1 cellular context compared by ENCODE assay signal in genomic region chr7:150388709-150389531, GRCh38.
TF ChIP-seq lines count a peak whose summit lies in the region.

No MANE protein-coding gene starts in this region.

TF ChIP-seq in HepG2, 621 proteins besides CTCF, POLR2A, EP300 and RAD21 (continued from another document and continues in another):
- TF ChIP-seq MAX (IDR thresholded peaks at IDR 0.05): peak; percentile 96
- TF ChIP-seq DMTF1 (CRISPR knock-in tag; IDR thresholded peaks at IDR 0.05): no peak
- TF ChIP-seq HNRNPLL (IDR thresholded peaks at IDR 0.05; ENCODE audit: low read depth, low read length, poor library complexity, severe bottlenecking): peak; percentile 49
- TF ChIP-seq TERF1 (CRISPR knock-in tag; IDR thresholded peaks at IDR 0.05): no peak
- no peak for TF ChIP-seq ZSCAN29 (CRISPR knock-in tag; conservative IDR thresholded peaks at IDR 0.05)
- TF ChIP-seq ATM (IDR thresholded peaks at IDR 0.05; ENCODE audit: borderline replicate concordance): no peak
- TF ChIP-seq MYNN (CRISPR knock-in tag; IDR thresholded peaks at IDR 0.05; ENCODE audit: low read depth): 0 out of 2 replicates have a peak, but pooled peaks have one; percentile 55
- TF ChIP-seq IKZF1 (IDR thresholded peaks at IDR 0.05): no peak
- 0 out of 2 replicates have a peak, but pooled peaks have one; percentile 66 for TF ChIP-seq SNAI1 (CRISPR knock-in tag; IDR thresholded peaks at IDR 0.05; ENCODE audit: borderline replicate concordance)
- 0 out of 2 replicates have a peak, but pooled peaks have one; percentile 64 for TF ChIP-seq CHCHD3 (CRISPR knock-in tag; IDR thresholded peaks at IDR 0.05)
- TF ChIP-seq ZNF263 (CRISPR knock-in tag; IDR thresholded peaks at IDR 0.05): peak; percentile 55
- no peak for TF ChIP-seq ZC3H13 (CRISPR knock-in tag; IDR thresholded peaks at IDR 0.05)
- peak; percentile 99 for TF ChIP-seq ZGPAT (CRISPR knock-in tag; IDR thresholded peaks at IDR 0.05)
- TF ChIP-seq RBM39 (IDR thresholded peaks at IDR 0.05; ENCODE audit: low read depth, low read length, poor library complexity, severe bottlenecking): peak; percentile 85
- TF ChIP-seq THAP11 (CRISPR knock-in tag; IDR thresholded peaks at IDR 0.05): peak; percentile 82
- TF ChIP-seq HMGXB3 (CRISPR knock-in tag; IDR thresholded peaks at IDR 0.05; ENCODE audit: borderline replicate concordance): peak; percentile 80; the same call in 1 of the 2 replicates
- TF ChIP-seq ZNF468 (CRISPR knock-in tag; IDR thresholded peaks at IDR 0.05): no peak
- no peak for TF ChIP-seq RBAK (CRISPR knock-in tag; IDR thresholded peaks at IDR 0.05)
- TF ChIP-seq ZNF280B (CRISPR knock-in tag; IDR thresholded peaks at IDR 0.05; ENCODE audit: borderline replicate concordance): peak; percentile 75; the same call in 1 of the 2 replicates
- peak; percentile 79; the same call in 1 of the 2 replicates for TF ChIP-seq ZNF431 (CRISPR knock-in tag; IDR thresholded peaks at IDR 0.05; ENCODE audit: borderline replicate concordance, low read depth)
- 0 out of 2 replicates have a peak, but pooled peaks have one; percentile 78 for TF ChIP-seq ZFP37 (CRISPR knock-in tag; IDR thresholded peaks at IDR 0.05; ENCODE audit: borderline replicate concordance)
- peak; percentile 85; the same call in 1 of the 2 replicates for TF ChIP-seq ZNF737 (CRISPR knock-in tag; IDR thresholded peaks at IDR 0.05; ENCODE audit: borderline replicate concordance)
- TF ChIP-seq ZNF800 (CRISPR knock-in tag; IDR thresholded peaks at IDR 0.05): peak; percentile 85; the same call in 1 of the 2 replicates
- peak; percentile 91; the same call in 1 of the 2 replicates for TF ChIP-seq GZF1 (CRISPR knock-in tag; IDR thresholded peaks at IDR 0.05)
- no peak for TF ChIP-seq REXO4 (CRISPR knock-in tag; IDR thresholded peaks at IDR 0.05; ENCODE audit: borderline replicate concordance)
- no peak for TF ChIP-seq PRDM15 (CRISPR knock-in tag; IDR thresholded peaks at IDR 0.05)
- no peak for TF ChIP-seq PRPF4 (IDR thresholded peaks at IDR 0.05; ENCODE audit: low read depth, low read length, poor library complexity, severe bottlenecking)
- TF ChIP-seq ZNF34 (CRISPR knock-in tag; IDR thresholded peaks at IDR 0.05; ENCODE audit: borderline replicate concordance): no peak
- TF ChIP-seq FOSL1 (CRISPR knock-in tag; IDR thresholded peaks at IDR 0.05; ENCODE audit: borderline replicate concordance): 0 out of 2 replicates have a peak, but pooled peaks have one; percentile 20
- TF ChIP-seq ZBTB33 (CRISPR knock-in tag; IDR thresholded peaks at IDR 0.05): peak; percentile 87
- TF ChIP-seq ZMYM4 (CRISPR knock-in tag; IDR thresholded peaks at IDR 0.05): peak; percentile 86
- TF ChIP-seq DRAP1 (CRISPR knock-in tag; IDR thresholded peaks at IDR 0.05): peak; percentile 78
- TF ChIP-seq HOMEZ (CRISPR knock-in tag; IDR thresholded peaks at IDR 0.05; ENCODE audit: low read depth): peak; percentile 79
- no peak for TF ChIP-seq MXD3 (CRISPR knock-in tag; IDR thresholded peaks at IDR 0.05)
